ENCODE assay signal across 2 cellular contexts in genomic region chr9:37392272-37392671, GRCh38.
TF ChIP-seq lines count a peak whose summit lies in the region.

No MANE protein-coding gene starts in this region.

TF ChIP-seq in HepG2, 621 proteins besides CTCF, POLR2A, EP300 and RAD21:
- TF ChIP-seq NFYB (CRISPR knock-in tag; IDR thresholded peaks at IDR 0.05) = peak; percentile 68
- no peak for TF ChIP-seq ZNF10 (CRISPR knock-in tag; IDR thresholded peaks at IDR 0.05; ENCODE audit: borderline replicate concordance, low read depth)
- TF ChIP-seq ZNF629 (CRISPR knock-in tag; conservative IDR thresholded peaks at IDR 0.05) = no peak
- TF ChIP-seq NFYC (CRISPR knock-in tag; IDR thresholded peaks at IDR 0.05) = peak; percentile 20; the same call in 1 of the 2 replicates
- peak; percentile 71 for TF ChIP-seq ZNF263 (CRISPR knock-in tag; IDR thresholded peaks at IDR 0.05)
TF ChIP-seq in HepG2: peak in this region for 3.

TF ChIP-seq in H1, 55 proteins besides CTCF, POLR2A, EP300 and RAD21:
- TF ChIP-seq E2F6 (IDR thresholded peaks at IDR 0.05) (peak; percentile 80), HDAC6 (IDR thresholded peaks at IDR 0.05; ENCODE audit: low read depth, low read length) (no peak), TEAD4 (IDR thresholded peaks at IDR 0.05; ENCODE audit: low read depth, low read length) (no peak)
- TF ChIP-seq, protein P1, sequence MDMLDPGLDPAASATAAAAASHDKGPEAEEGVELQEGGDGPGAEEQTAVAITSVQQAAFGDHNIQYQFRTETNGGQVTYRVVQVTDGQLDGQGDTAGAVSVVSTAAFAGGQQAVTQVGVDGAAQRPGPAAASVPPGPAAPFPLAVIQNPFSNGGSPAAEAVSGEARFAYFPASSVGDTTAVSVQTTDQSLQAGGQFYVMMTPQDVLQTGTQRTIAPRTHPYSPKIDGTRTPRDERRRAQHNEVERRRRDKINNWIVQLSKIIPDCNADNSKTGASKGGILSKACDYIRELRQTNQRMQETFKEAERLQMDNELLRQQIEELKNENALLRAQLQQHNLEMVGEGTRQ (IDR thresholded peaks at IDR 0.05; ENCODE audit: low read length) = peak; percentile 57; the same call in 1 of the 2 replicates
